Comparison of ENCODE assay signal across 23 cellular contexts in the genomic region with DNA sequence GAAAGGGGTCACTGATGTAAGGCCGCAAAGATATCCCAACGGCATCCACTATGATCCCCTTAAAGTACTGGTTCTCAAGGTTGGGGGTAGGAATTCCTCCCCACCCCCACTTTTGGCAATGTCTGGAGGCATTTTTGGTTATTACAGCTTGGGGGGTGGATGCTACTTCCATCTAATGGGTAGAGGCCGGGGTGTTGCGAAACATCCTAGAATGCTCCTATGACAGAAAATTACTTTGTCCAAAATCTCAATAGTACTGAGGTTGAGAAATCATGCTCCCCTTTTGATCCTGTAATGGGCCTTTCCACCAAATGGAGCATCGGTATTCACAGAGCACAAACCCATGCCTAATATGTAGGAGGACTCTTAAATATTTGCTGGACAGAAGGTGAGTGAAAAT.
"Had no signal": no experiment of that assay in that cellular context is flagged by ENCODE, and none has a peak within 500 bp of the region (broad histone marks: within the 10 kb centered on the region; RNA-seq: fewer than 3 reads in every experiment).

No MANE protein-coding gene starts in this region.

- H3K4me1 Mint-ChIP-seq: activated naive CD4-positive, alpha-beta T cell treated with anti-CD3 and anti-CD28 coated beads, Interleukin-2, amount 10 ng/mL, durations not matched to agents 7 days and 5 days had no signal

- ATAC-seq: activated CD4-positive, CD25-positive, alpha-beta regulatory T cell treated with anti-CD3 and anti-CD28 coated beads, Interleukin-2, amount 50 U/mL, for 24 hours; activated naive CD8-positive, alpha-beta T cell treated with anti-CD3 and anti-CD28 coated beads, Interleukin-2, amount 50 U/mL, for 24 hours had no signal

- H3K4me3 ChIP-seq: ascending aorta, heart left ventricle, left ventricle myocardium inferior, thyroid gland had no signal

- H3K36me3 ChIP-seq: ascending aorta, heart left ventricle, left ventricle myocardium inferior, thyroid gland had no signal

- H3K9me3 ChIP-seq: ascending aorta, heart left ventricle, left ventricle myocardium inferior, thyroid gland had no signal

- H3K27me3 ChIP-seq: ascending aorta, thyroid gland had no signal

- H3K9me3 Mint-ChIP-seq: activated CD4-positive, alpha-beta T cell treated with anti-CD3 and anti-CD28 coated beads, Interleukin-2, amount 10 ng/mL, durations not matched to agents 7 days and 5 days; activated naive CD4-positive, alpha-beta T cell treated with anti-CD3 and anti-CD28 coated beads, Interleukin-2, amount 10 ng/mL, durations not matched to agents 7 days and 5 days; activated naive CD8-positive, alpha-beta T cell treated with anti-CD3 and anti-CD28 coated beads, Interleukin-2, amount 50 U/mL, for 24 hours had no signal

- H3K4me1 ChIP-seq: ascending aorta, heart left ventricle, left ventricle myocardium inferior had no signal

- H3K27ac ChIP-seq: ascending aorta, heart left ventricle, left ventricle myocardium inferior, thyroid gland had no signal

- DNase-seq: activated CD4-positive, alpha-beta T cell treated with anti-CD3 and anti-CD28 coated beads, Interleukin-2, amount 10 ng/mL, durations not matched to agents 7 days and 5 days; activated CD8-positive, alpha-beta memory T cell treated with anti-CD3 and anti-CD28 coated beads, Interleukin-2, amount 50 U/mL, for 4 hours; activated effector memory CD4-positive, alpha-beta T cell treated with Interleukin-2 at 50 U/mL for 16 hours; activated naive CD4-positive, alpha-beta T cell treated with anti-CD3 and anti-CD28 coated beads, Interleukin-2, amount 10 ng/mL, durations not matched to agents 7 days and 5 days; activated naive CD8-positive, alpha-beta T cell treated with anti-CD3 and anti-CD28 coated beads, Interleukin-2, amount 50 U/mL, for 24 hours; activated T-cell treated with anti-CD3 and anti-CD28 coated beads, Interleukin-2, amount 50 U/mL, for 48 hours; cortex of kidney; effector CD4-positive, alpha-beta T cell; heart left ventricle; kidney glomerular epithelial cell; left ventricle myocardium inferior; nephron progenitor cell; occipital lobe; posterior cingulate gyrus; retina; stimulated activated CD4-positive, alpha-beta T cell treated with anti-CD3 and anti-CD28 coated beads, Interleukin-12 subunit alpha, Interleukin-12 subunit beta, amount 100 ng/mL, for 4 hours; stimulated activated CD4-positive, alpha-beta T cell treated with anti-CD3 and anti-CD28 coated beads, Interleukin-1b, Interleukin-23, amount 100 ng/mL, for 48 hours; stimulated activated CD8-positive, alpha-beta memory T cell treated with anti-CD3 and anti-CD28 coated beads, Interleukin-4, amount 100 ng/mL, for 48 hours; stimulated activated naive CD4-positive, alpha-beta T cell treated with Interleukin-2 at 50 U/mL for 16 hours; T1000; thyroid gland had no signal

- H3K27ac Mint-ChIP-seq: activated CD4-positive, alpha-beta T cell treated with anti-CD3 and anti-CD28 coated beads, Interleukin-2, amount 10 ng/mL, durations not matched to agents 7 days and 5 days; activated naive CD4-positive, alpha-beta T cell treated with anti-CD3 and anti-CD28 coated beads, Interleukin-2, amount 10 ng/mL, durations not matched to agents 7 days and 5 days; activated naive CD8-positive, alpha-beta T cell treated with anti-CD3 and anti-CD28 coated beads, Interleukin-2, amount 50 U/mL, for 24 hours; nephron progenitor cell had no signal

- H3K4me3 Mint-ChIP-seq: activated CD4-positive, alpha-beta T cell treated with anti-CD3 and anti-CD28 coated beads, Interleukin-2, amount 10 ng/mL, durations not matched to agents 7 days and 5 days; activated naive CD4-positive, alpha-beta T cell treated with anti-CD3 and anti-CD28 coated beads, Interleukin-2, amount 10 ng/mL, durations not matched to agents 7 days and 5 days; activated naive CD8-positive, alpha-beta T cell treated with anti-CD3 and anti-CD28 coated beads, Interleukin-2, amount 50 U/mL, for 24 hours; nephron progenitor cell had no signal
